ENCODE assay signal across 22 cellular contexts in genomic region chr10:68121020-68121743, GRCh38. TPM values are rescaled to one million over a fixed set of nuclear protein-coding genes. Genes with fewer than 3 reads are reported as not detected.
"Had no signal": no experiment of that assay in that cellular context is flagged by ENCODE, and none has a peak within 500 bp of the region (broad histone marks: within the 10 kb centered on the region; RNA-seq: fewer than 3 reads in every experiment).

No MANE protein-coding gene starts in this region.

- H3K36me3 ChIP-seq: brain microvascular endothelial cell, gastroesophageal sphincter, tibial nerve, vagina had no signal

- H3K9me3 ChIP-seq: gastroesophageal sphincter, heart right ventricle, tibial nerve, vagina had no signal

- ATAC-seq: activated CD8-positive, alpha-beta T cell treated with anti-CD3 and anti-CD28 coated beads, Interleukin-2, amount 10 ng/mL, durations not matched to agents 7 days and 5 days; activated T-cell treated with anti-CD3 and anti-CD28 coated beads, Interleukin-2, amount 50 U/mL, for 72 hours; natural killer cell treated with Interleukin-12 subunit alpha and Interleukin-12 subunit beta and Interleukin-15 and Interleukin-18, amount 100 ng/mL, for 72 hours; stimulated activated naive B cell treated with anti-CD40 and anti-IgM and Interleukin-4, amounts not matched to agents 10 μg/mL and 1 μg/mL and 100 μg/mL, for 72 hours had no signal

- H3K4me1 ChIP-seq: gastroesophageal sphincter, vagina had no signal

- H3K27ac ChIP-seq: brain microvascular endothelial cell, gastroesophageal sphincter, vagina had no signal

- DNase-seq: activated CD4-positive, alpha-beta T cell treated with anti-CD3 and anti-CD28 coated beads, Interleukin-2, amount 10 ng/mL, durations not matched to agents 24 days and 14 days; activated CD4-positive, CD25-positive, alpha-beta regulatory T cell; activated CD8-positive, alpha-beta memory T cell treated with anti-CD3 and anti-CD28 coated beads, Interleukin-2, amount 50 U/mL, for 4 hours; activated CD8-positive, alpha-beta T cell treated with anti-CD3 and anti-CD28 coated beads, Interleukin-2, amount 10 ng/mL, durations not matched to agents 7 days and 5 days; activated gamma-delta T cell; activated T-cell treated with anti-CD3 and anti-CD28 coated beads, Interleukin-2, amount 50 U/mL, for 72 hours; amygdala; brain microvascular endothelial cell; cerebellar nuclear complex; effector memory CD4-positive, alpha-beta T cell; heart right ventricle; stimulated activated CD4-positive, alpha-beta T cell treated with anti-CD3 and anti-CD28 coated beads, Interleukin-15, amount 100 ng/mL, for 24 hours; stimulated activated CD4-positive, alpha-beta T cell treated with anti-CD3 and anti-CD28 coated beads, Interleukin-4, amount 100 ng/mL, for 1 hour; stimulated activated naive B cell treated with anti-CD40 and anti-IgM and Interleukin-4, amounts not matched to agents 10 μg/mL and 1 μg/mL and 100 μg/mL, for 72 hours; substantia nigra had no signal

- H3K4me3 ChIP-seq: gastroesophageal sphincter, vagina had no signal

- H3K27me3 ChIP-seq: brain microvascular endothelial cell, gastroesophageal sphincter, heart right ventricle, tibial nerve, vagina had no signal

RNA-seq across cellular contexts. Expression of gene MYPN, which starts 11.9 kb away (rescaled TPM):
- total RNA-seq: activated CD4-positive, alpha-beta T cell treated with anti-CD3 and anti-CD28 coated beads, Interleukin-2, amount 10 ng/mL, durations not matched to agents 24 days and 14 days; activated CD8-positive, alpha-beta T cell treated with anti-CD3 and anti-CD28 coated beads, Interleukin-2, amount 10 ng/mL, durations not matched to agents 7 days and 5 days; activated T-cell treated with anti-CD3 and anti-CD28 coated beads, Interleukin-2, amount 50 U/mL, for 72 hours; mucosa of gallbladder; omental fat pad; T-helper 2 cell treated with Interferon-gamma antibody and Interleukin-4, amounts not matched to agents 100 ng/mL and 5 ng/mL, for 36 hours; tibial nerve; vagina had no signal
